Comparison of ENCODE assay signal across 11 cellular contexts in the genomic region with DNA sequence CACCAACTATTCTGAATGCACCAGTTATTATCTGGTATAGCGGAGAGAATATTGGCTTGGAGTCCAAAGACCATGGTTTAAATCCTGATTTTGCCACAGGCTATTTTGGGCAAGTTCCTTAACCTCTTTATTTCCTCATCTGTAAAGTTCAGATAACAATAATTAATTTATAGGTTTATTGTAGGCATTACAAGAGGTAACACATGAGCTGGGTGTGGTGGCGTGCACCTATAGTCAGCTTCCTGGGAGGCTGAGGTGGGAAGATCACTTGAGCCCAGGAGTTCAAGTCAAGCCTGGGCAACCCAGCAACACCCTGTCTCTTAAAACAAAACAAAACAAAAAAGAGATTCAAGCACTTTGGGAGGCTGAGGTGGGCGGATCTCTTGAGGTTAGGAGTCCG.
"Had no signal": no experiment of that assay in that cellular context is flagged by ENCODE, and none has a peak within 500 bp of the region (broad histone marks: within the 10 kb centered on the region; RNA-seq: fewer than 3 reads in every experiment).

No MANE protein-coding gene starts in this region.

- H3K4me1 ChIP-seq: HAP-1 had no signal

- H3K9ac ChIP-seq: GM23248 had no signal

- DNase-seq: GM23248, GOT3, H7, H9, HCEC 1CT, HFFc6 had no signal

- ATAC-seq: HCT116 had no signal

- H3K27ac ChIP-seq: GM23248 had no signal

- H3K9me3 ChIP-seq: HAP-1 had no signal

- H3K4me2 ChIP-seq: GM23338 had no signal

- FAIRE-seq: H1, H54 had no signal

- H3K36me3 ChIP-seq: HAP-1 had no signal

- H3K4me3 ChIP-seq: GM23248, GM23338, HAP-1 had no signal
